17 cellular contexts compared by ENCODE assay signal in genomic region chr1:29496701-29497100, GRCh38.
DNase-seq lines count a peak whose midpoint lies in the region; ATAC-seq, FAIRE-seq and TF ChIP-seq lines count a peak whose summit lies in the region.
"Had no signal": no experiment of that assay in that cellular context is flagged by ENCODE, and none has a peak within 500 bp of the region (broad histone marks: within the 10 kb centered on the region; RNA-seq: fewer than 3 reads in every experiment).

No MANE protein-coding gene starts in this region.

- CTCF ChIA-PET in K562 (lab: Yijun Ruan, JAX; ENCODE audit: low intra/inter-chr PET ratio): interaction anchor here (0.6 kb wide), 1 partner anchor 107 kb away, joined by 3 read pairs; no protein-coding TSS in a partner anchor

- 0 out of 4 replicates have a peak overlapping the region, but pooled peaks of 1 of the 2 experiments have one; percentile 23 for H3K9ac ChIP-seq in K562 (ENCODE audit: insufficient read depth in 1 of 2, low read depth in 2 of 2, low read length in 2 of 2)
- H3K9ac ChIP-seq: BLaER1 treated with 17β-estradiol and CSF1 and Interleukin-3, amounts not matched to agents 10 nM and 100 nM had no signal

- intact Hi-C loops in K562 (cut with micrococcal nuclease) (no loop called here), sigmoid colon (cut with DNase I) (no loop called here)

- H3K4me1 ChIP-seq in K562 (replicated peaks in 1 of 2; ENCODE audit: control insufficient read depth in 2 of 2, insufficient read depth in 2 of 2, low read length in 2 of 2) (no peaks in the 10 kb centered on the region), sigmoid colon (no peaks in the 10 kb centered on the region)
- H3K4me1 ChIP-seq: BLaER1 treated with 17β-estradiol and CSF1 and Interleukin-3, amounts not matched to agents 10 nM and 100 nM had no signal

- no peak overlapping the region for H2AFZ ChIP-seq in K562 (ENCODE audit: low read depth, low read length)

- in situ Hi-C loops in K562 (cut with MboI): no loop called here

- TF ChIP-seq POLR2A in K562 (conservative IDR thresholded peaks at IDR 0.05) (no peak), sigmoid colon (IDR thresholded peaks at IDR 0.05) (no peak), erythroblast (IDR thresholded peaks at IDR 0.05; ENCODE audit: low read length) (no peak)

- TF ChIP-seq EP300 in K562 (IDR thresholded peaks at IDR 0.05; ENCODE audit: low read length): no peak
- TF ChIP-seq EP300 in sigmoid colon (IDR thresholded peaks at IDR 0.05): no peak

- 0% methylated on average over 8 of the region's 8 CpGs for WGBS in K562 (ENCODE audit: insufficient coverage, low coverage, missing lambda C conversion rate)
- WGBS in sigmoid colon, 2 donors: 88% methylated on average over 8 of the region's 8 CpGs

- POLR2A ChIA-PET in K562 (lab: Yijun Ruan, JAX): interaction anchor here (0.7 kb wide), 1 partner anchor 101 kb away, joined by 6 read pairs; no protein-coding TSS in a partner anchor

- ATAC-seq in K562 (no peak), GM19023 (IDR thresholded peaks at IDR 0.05; ENCODE audit: unreplicated experiment) (no peak)

- H3K9me3 ChIP-seq in K562 (replicated peaks; ENCODE audit: control insufficient read depth, insufficient read depth, low read depth, low read length): no peaks in the 10 kb centered on the region
- peaks cover 3 to 7% (median 7%) of the 10 kb centered on the region in 4 donors for H3K9me3 ChIP-seq in sigmoid colon

- no peak overlapping the region for H3K4me2 ChIP-seq in K562 (ENCODE audit: insufficient read depth, low read length)
- H3K4me2 ChIP-seq: BLaER1 treated with 17β-estradiol and CSF1 and Interleukin-3, amounts not matched to agents 10 nM and 100 nM had no signal

- no peaks in the 10 kb centered on the region for H3K79me2 ChIP-seq in K562 (ENCODE audit: control insufficient read depth, insufficient read depth, low read length)

- no peak overlapping the region for H3K27ac ChIP-seq in K562 (ENCODE audit: extremely low read depth, low read depth, low read length)
- no peak overlapping the region for H3K27ac ChIP-seq in sigmoid colon
- H3K27ac ChIP-seq: BLaER1 treated with 17β-estradiol and CSF1 and Interleukin-3, amounts not matched to agents 10 nM and 100 nM had no signal

- H3K4me3 ChIP-seq in K562 (no peak overlapping the region), sigmoid colon (no peak overlapping the region)
- H3K4me3 ChIP-seq: BLaER1 treated with 17β-estradiol and CSF1 and Interleukin-3, amounts not matched to agents 10 nM and 100 nM had no signal

- H3K36me3 ChIP-seq in K562 (ENCODE audit: control insufficient read depth, insufficient read depth, low read length) (no peaks in the 10 kb centered on the region), sigmoid colon (no peaks in the 10 kb centered on the region)
- H3K36me3 ChIP-seq: BLaER1 treated with 17β-estradiol and CSF1 and Interleukin-3, amounts not matched to agents 10 nM and 100 nM had no signal

- no peak for FAIRE-seq in K562 (lab: Jason Lieb, UNC)
- FAIRE-seq: GM18507 had no signal

- TF ChIP-seq RAD21 in K562 (CRISPR knock-in tag; conservative IDR thresholded peaks at IDR 0.05 in 1 of 2, IDR thresholded peaks at IDR 0.05 in 1 of 2): no peak

- H3K27me3 ChIP-seq in K562 (ENCODE audit: control insufficient read depth in 2 of 2, insufficient read depth in 2 of 2, low read length in 2 of 2) (peaks cover 0 to 35% of the 10 kb centered on the region in 2 experiments; a peak in 3 of 5 replicates), sigmoid colon (peaks cover 0 to 9% (median 8%) of the 10 kb centered on the region in 3 donors)
- H3K27me3 ChIP-seq: BLaER1 treated with 17β-estradiol and CSF1 and Interleukin-3, amounts not matched to agents 10 nM and 100 nM had no signal

- H4K20me1 ChIP-seq in K562 (replicated peaks; ENCODE audit: control insufficient read depth, insufficient read depth, low read length): no peaks in the 10 kb centered on the region; the same call in 1 of the 2 replicates
- H4K20me1 ChIP-seq: BLaER1 treated with 17β-estradiol and CSF1 and Interleukin-3, amounts not matched to agents 10 nM and 100 nM had no signal

- no TSS peak for BruUV-seq in K562 (replicated peaks; lab: Mats Ljungman, UMichigan)

- no peaks in the 10 kb centered on the region for H3K9me1 ChIP-seq in K562 (ENCODE audit: control insufficient read depth, insufficient read depth, low read length)

- peak; percentile 28 for DNase-seq in activated effector memory CD4-positive, alpha-beta T cell treated with anti-CD3 and anti-CD28 coated beads, Interleukin-2, amount 50 U/mL, for 16 hours
- DNase-seq in activated effector memory CD4-positive, alpha-beta T cell treated with Interleukin-2 at 50 U/mL for 16 hours: no peak
- DNase-seq in K562 (ENCODE audit: extremely low read depth in 1 of 4, low spot score in 3 of 4): no peak
- DNase-seq in islet precursor cell: peak; percentile 33
- peak; percentile 54 for DNase-seq in sigmoid colon
- no peak for DNase-seq in NCI-H1694 treated with DMSO at 0.1 percent for 48 hours (lab: John Stamatoyannopoulos, UW)
- DNase-seq in erythroblast (lab: John Stamatoyannopoulos, UW): no peak
- DNase-seq: ACHN; CD4-positive, CD25-positive, alpha-beta regulatory T cell; DMS53; GF-D8; GOT3; HCEC 1CT; HFFc6 had no signal

- TF ChIP-seq CTCF in K562 (IDR thresholded peaks at IDR 0.05 in 2 of 3, conservative IDR thresholded peaks at IDR 0.05 in 1 of 3; ENCODE audit: insufficient read depth in 2 of 3, low read depth in 1 of 3, low read length in 3 of 3) (0 out of 6 replicates have a peak, but pooled peaks of 2 of the 3 experiments have one; percentile 9 to 11), sigmoid colon (IDR thresholded peaks at IDR 0.05) (no peak)

TF ChIP-seq in K562, 482 proteins besides CTCF, POLR2A, EP300 and RAD21 (continues in another document):
- TF ChIP-seq MLLT1 (IDR thresholded peaks at IDR 0.05): no peak
- no peak for TF ChIP-seq E4F1 (CRISPR knock-in tag; IDR thresholded peaks at IDR 0.05; ENCODE audit: borderline replicate concordance)
- no peak for TF ChIP-seq NFE2 (IDR thresholded peaks at IDR 0.05; ENCODE audit: low read depth)
- TF ChIP-seq LEF1 (IDR thresholded peaks at IDR 0.05): no peak
- TF ChIP-seq HMBOX1 (IDR thresholded peaks at IDR 0.05): no peak
- TF ChIP-seq CLOCK (CRISPR knock-in tag; IDR thresholded peaks at IDR 0.05; ENCODE audit: borderline replicate concordance): no peak

Comparison
In these comparisons a context has a peak if more than half of its experiments do, and no peak if none do; other contexts are left out.
1. DNase-seq: peak in activated effector memory CD4-positive, alpha-beta T cell treated with anti-CD3 and anti-CD28 coated beads, Interleukin-2, amount 50 U/mL, for 16 hours (single experiment), islet precursor cell (single experiment) and sigmoid colon (single experiment); none in activated effector memory CD4-positive, alpha-beta T cell treated with Interleukin-2 at 50 U/mL for 16 hours (single experiment), K562 (0 of 4), NCI-H1694 treated with DMSO at 0.1 percent for 48 hours (single experiment) and erythroblast (0 of 2).
2. CTCF ChIP-seq: peak in K562 (2 of 3); none in sigmoid colon (0 of 4).